Comparison of ENCODE assay signal across 18 cellular contexts in the genomic region with DNA sequence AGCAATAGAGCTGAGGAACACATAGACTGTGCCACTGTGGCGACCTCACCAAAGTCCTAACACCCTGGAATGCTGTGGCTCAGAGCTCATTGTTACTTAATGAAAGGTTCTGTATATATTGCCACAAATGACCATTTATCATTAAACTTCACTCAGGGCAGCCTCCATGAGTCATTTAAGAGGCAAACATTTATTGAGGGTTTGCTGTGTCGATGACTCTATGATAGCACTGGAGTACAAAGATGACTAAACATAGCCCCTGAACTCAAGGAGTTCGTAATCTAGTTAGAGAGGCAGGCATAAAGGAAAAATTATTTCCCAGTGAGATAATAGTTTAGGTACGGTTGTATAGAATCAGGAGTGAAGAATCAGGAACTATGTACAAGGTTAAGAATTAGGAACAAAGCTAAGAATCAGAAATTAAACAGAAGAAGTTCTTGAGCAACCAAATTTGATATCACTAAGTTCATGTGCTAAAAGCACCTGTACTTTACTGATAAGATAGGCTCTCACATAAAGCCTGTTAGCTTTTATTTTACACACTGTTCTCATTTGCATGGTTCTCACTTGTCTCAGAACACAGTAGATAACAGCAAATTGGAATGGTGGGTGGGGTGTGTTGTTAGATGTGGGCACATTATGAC. TPM values are rescaled to one million over a fixed set of nuclear protein-coding genes. Genes with fewer than 3 reads are reported as not detected.
DNase-seq lines count a peak whose midpoint lies in the region; ATAC-seq, FAIRE-seq and TF ChIP-seq lines count a peak whose summit lies in the region.
"Had no signal": no experiment of that assay in that cellular context is flagged by ENCODE, and none has a peak within 500 bp of the region (broad histone marks: within the 10 kb centered on the region; RNA-seq: fewer than 3 reads in every experiment).

No MANE protein-coding gene starts in this region.

- no peak for TF ChIP-seq CTCF in fibroblast of the aortic adventitia (IDR thresholded peaks at IDR 0.05; ENCODE audit: insufficient read depth, low read length)
- no peak for TF ChIP-seq CTCF in neural progenitor cell (IDR thresholded peaks at IDR 0.05)

- no peaks in the 10 kb centered on the region for H3K9me3 Mint-ChIP-seq in activated T-cell treated with anti-CD3 and anti-CD28 coated beads, Interleukin-2, amount 50 U/mL, for 72 hours
- no peaks in the 10 kb centered on the region for H3K9me3 Mint-ChIP-seq in activated T-cell treated with anti-CD3 and anti-CD28 coated beads, Interleukin-2, amount 50 U/mL, for 24 hours
- H3K9me3 Mint-ChIP-seq in neural progenitor cell, result no peaks in the 10 kb centered on the region

- no peak overlapping the region for H3K9ac ChIP-seq in neural progenitor cell

- FAIRE-seq in urothelium cell line (lab: Jason Lieb, UNC), result no peak

- H3K27me3 ChIP-seq in neural progenitor cell, result no peaks in the 10 kb centered on the region
- H3K27me3 ChIP-seq: Peyer's patch, right lobe of liver had no signal

- H3K9me3 ChIP-seq in neural progenitor cell (ENCODE audit: low read depth), result no peaks in the 10 kb centered on the region
- H3K9me3 ChIP-seq: Peyer's patch, right lobe of liver had no signal

- H3K4me2 ChIP-seq in neural progenitor cell, result no peak overlapping the region

- no peak overlapping the region for H2AFZ ChIP-seq in neural progenitor cell (replicated peaks)

- no peaks in the 10 kb centered on the region for H3K27me3 Mint-ChIP-seq in activated T-cell treated with anti-CD3 and anti-CD28 coated beads, Interleukin-2, amount 50 U/mL, for 72 hours (ENCODE audit: low read depth)
- no peaks in the 10 kb centered on the region for H3K27me3 Mint-ChIP-seq in activated T-cell treated with anti-CD3 and anti-CD28 coated beads, Interleukin-2, amount 50 U/mL, for 24 hours
- H3K27me3 Mint-ChIP-seq in neural progenitor cell (ENCODE audit: insufficient read depth, low read depth), result no peaks in the 10 kb centered on the region

- H3K36me3 Mint-ChIP-seq in activated T-cell treated with anti-CD3 and anti-CD28 coated beads, Interleukin-2, amount 50 U/mL, for 72 hours (ENCODE audit: insufficient read depth in 2 of 2), result peaks cover 0 to 5% of the 10 kb centered on the region in 2 donors
- H3K36me3 Mint-ChIP-seq in activated T-cell treated with anti-CD3 and anti-CD28 coated beads, Interleukin-2, amount 50 U/mL, for 24 hours (ENCODE audit: low read depth), result peaks cover 36% of the 10 kb centered on the region
- peaks cover 2% of the 10 kb centered on the region for H3K36me3 Mint-ChIP-seq in neural progenitor cell

- H3K4me3 Mint-ChIP-seq in activated T-cell treated with anti-CD3 and anti-CD28 coated beads, Interleukin-2, amount 50 U/mL, for 72 hours, result no peak overlapping the region
- no peak overlapping the region for H3K4me3 Mint-ChIP-seq in activated T-cell treated with anti-CD3 and anti-CD28 coated beads, Interleukin-2, amount 50 U/mL, for 24 hours
- no peak overlapping the region for H3K4me3 Mint-ChIP-seq in neural progenitor cell

- no peak for DNase-seq in activated T-cell treated with anti-CD3 and anti-CD28 coated beads, Interleukin-2, amount 50 U/mL, for 72 hours
- no peak for DNase-seq in activated T-cell treated with anti-CD3 and anti-CD28 coated beads, Interleukin-2, amount 50 U/mL, for 24 hours
- peak; percentile 37 for DNase-seq in T1000 (lab: John Stamatoyannopoulos, UW)
- DNase-seq in fibroblast of the aortic adventitia (ENCODE audit: low read depth), result peak; percentile 71
- DNase-seq in urothelium cell line (ENCODE audit: low spot score), result peak; percentile 20
- DNase-seq in DMS153 treated with DMSO at 0.1 percent for 48 hours (lab: John Stamatoyannopoulos, UW; ENCODE audit: unreplicated experiment), result no peak
- DNase-seq in NCI-H1694 (lab: John Stamatoyannopoulos, UW), result no peak
- DNase-seq in neural progenitor cell (ENCODE audit: low spot score), result no peak
- DNase-seq: activated effector memory CD4-positive, alpha-beta T cell treated with anti-CD3 and anti-CD28 coated beads, Interleukin-2, amount 50 U/mL, for 16 hours; DND-41; hypothalamus; midbrain; NCI-H2107; right lobe of liver had no signal

- no peaks in the 10 kb centered on the region for H4K20me1 ChIP-seq in neural progenitor cell (ENCODE audit: low read depth)

- no peaks in the 10 kb centered on the region for H3K4me1 ChIP-seq in neural progenitor cell
- H3K4me1 ChIP-seq: right lobe of liver had no signal

- no peak overlapping the region for H3K27ac ChIP-seq in neural progenitor cell
- H3K27ac ChIP-seq: 22Rv1, coronary artery, right lobe of liver had no signal

- H3K36me3 ChIP-seq in neural progenitor cell, result no peaks in the 10 kb centered on the region

- H3K79me2 ChIP-seq in neural progenitor cell (ENCODE audit: low read depth), result no peaks in the 10 kb centered on the region

- no peak for ATAC-seq in activated T-cell treated with anti-CD3 and anti-CD28 coated beads, Interleukin-2, amount 50 U/mL, for 72 hours (replicated peaks in 1 of 2)
- ATAC-seq: activated CD4-positive, CD25-positive, alpha-beta regulatory T cell treated with anti-CD3 and anti-CD28 coated beads, Interleukin-2, amount 50 U/mL, for 24 hours had no signal

- H3K4me3 ChIP-seq in fibroblast of the aortic adventitia (ENCODE audit: low read depth, low read length), result no peak overlapping the region
- H3K4me3 ChIP-seq in neural progenitor cell, result no peak overlapping the region
- H3K4me3 ChIP-seq: coronary artery, Peyer's patch, right lobe of liver had no signal

- peak overlapping the region; percentile 23 for H3K27ac Mint-ChIP-seq in activated T-cell treated with anti-CD3 and anti-CD28 coated beads, Interleukin-2, amount 50 U/mL, for 72 hours
- no peak overlapping the region for H3K27ac Mint-ChIP-seq in activated T-cell treated with anti-CD3 and anti-CD28 coated beads, Interleukin-2, amount 50 U/mL, for 24 hours
- no peak overlapping the region for H3K27ac Mint-ChIP-seq in neural progenitor cell

- H3K4me1 Mint-ChIP-seq in activated T-cell treated with anti-CD3 and anti-CD28 coated beads, Interleukin-2, amount 50 U/mL, for 72 hours (ENCODE audit: low read depth), result peaks cover 2% of the 10 kb centered on the region
- no peaks in the 10 kb centered on the region for H3K4me1 Mint-ChIP-seq in activated T-cell treated with anti-CD3 and anti-CD28 coated beads, Interleukin-2, amount 50 U/mL, for 24 hours (ENCODE audit: low read depth)
- no peaks in the 10 kb centered on the region for H3K4me1 Mint-ChIP-seq in neural progenitor cell

- no peaks in the 10 kb centered on the region for H3F3A ChIP-seq in neural progenitor cell (ENCODE audit: low read depth)

RNA-seq across cellular contexts. Expression of a gene that starts 7.9 kb away (rescaled TPM):
- total RNA-seq in activated T-cell treated with anti-CD3 and anti-CD28 coated beads, Interleukin-2, amount 50 U/mL, for 72 hours, result 1 to 10 TPM; 3.9 to 4.1 TPM
- total RNA-seq in fibroblast of the aortic adventitia (ENCODE audit: low replicate concordance) (10.1 and 11.4 TPM in 2 replicates), neural progenitor cell (ENCODE audit: low replicate concordance) (7.2 and 10.2 TPM in 2 replicates)

RNA-seq across cellular contexts. Expression of a gene that starts 47.0 kb away (rescaled TPM):
- total RNA-seq in activated T-cell treated with anti-CD3 and anti-CD28 coated beads, Interleukin-2, amount 50 U/mL, for 72 hours, result 10 to 100 TPM; 86.2 to 98.9 TPM
- total RNA-seq in fibroblast of the aortic adventitia (ENCODE audit: low replicate concordance), result 7.0 and 20.9 TPM in 2 replicates
- total RNA-seq in neural progenitor cell (ENCODE audit: low replicate concordance), result 12.4 and 15.3 TPM in 2 replicates

Comparison
In these comparisons a context has a peak if more than half of its experiments do, and no peak if none do; other contexts are left out.
1. DNase-seq: peak in T1000 (single experiment), fibroblast of the aortic adventitia (single experiment) and urothelium cell line (single experiment); none in activated T-cell treated with anti-CD3 and anti-CD28 coated beads, Interleukin-2, amount 50 U/mL, for 72 hours (0 of 2), activated T-cell treated with anti-CD3 and anti-CD28 coated beads, Interleukin-2, amount 50 U/mL, for 24 hours (single experiment), DMS153 treated with DMSO at 0.1 percent for 48 hours (single experiment), NCI-H1694 (single experiment) and neural progenitor cell (single experiment).